Comparison of ENCODE assay signal across 9 cellular contexts in genomic region chr2:232979871-232980461, GRCh38. TPM values are rescaled to one million over a fixed set of nuclear protein-coding genes. Genes with fewer than 3 reads are reported as not detected.
DNase-seq lines count a peak whose midpoint lies in the region; ATAC-seq and TF ChIP-seq lines count a peak whose summit lies in the region.
"Had no signal": no experiment of that assay in that cellular context is flagged by ENCODE, and none has a peak within 500 bp of the region (broad histone marks: within the 10 kb centered on the region; RNA-seq: fewer than 3 reads in every experiment).

No MANE protein-coding gene starts in this region.

- H3K9me3 ChIP-seq in OCI-LY3 (ENCODE audit: insufficient read depth, low read length) (no peaks in the 10 kb centered on the region), heart right ventricle (no peaks in the 10 kb centered on the region)

- no peaks in the 10 kb centered on the region for H3K79me2 ChIP-seq in GM23338 (replicated peaks; ENCODE audit: insufficient read depth)
- no peaks in the 10 kb centered on the region for H3K79me2 ChIP-seq in OCI-LY3 (ENCODE audit: low read length)

- H3F3A ChIP-seq in GM23338 (replicated peaks; ENCODE audit: low read depth) = no peaks in the 10 kb centered on the region

- DNase-seq in GM23338 (ENCODE audit: low spot score) (no peak), epithelial cell of esophagus (ENCODE audit: low read depth) (peak; percentile 77), posterior vena cava (ENCODE audit: low spot score) (peak; percentile 46), glutamatergic neuron (no peak), NCI-H1048 (lab: John Stamatoyannopoulos, UW) (no peak), NCI-H1092 treated with DMSO at 0.1 percent for 48 hours (lab: John Stamatoyannopoulos, UW) (no peak), heart right ventricle (no peak)

- no peak overlapping the region for H3K27ac Mint-ChIP-seq in GM23338
- H3K27ac Mint-ChIP-seq in glutamatergic neuron (ENCODE audit: unreplicated experiment) = no peak overlapping the region

- H3K9me3 Mint-ChIP-seq in GM23338 = no peaks in the 10 kb centered on the region
- peaks cover 3% of the 10 kb centered on the region for H3K9me3 Mint-ChIP-seq in glutamatergic neuron (ENCODE audit: unreplicated experiment)

- H3K27me3 Mint-ChIP-seq in GM23338 (ENCODE audit: insufficient read depth, low read depth, poor library complexity) (peaks cover 8% of the 10 kb centered on the region), glutamatergic neuron (ENCODE audit: unreplicated experiment) (peaks cover 3% of the 10 kb centered on the region)

- H4K20me1 ChIP-seq in GM23338 (replicated peaks; ENCODE audit: insufficient read depth) (no peaks in the 10 kb centered on the region), OCI-LY3 (ENCODE audit: insufficient read depth, low read length) (no peaks in the 10 kb centered on the region)

- H3K4me3 ChIP-seq in GM23338 (no peak overlapping the region), OCI-LY3 (ENCODE audit: low read length) (peak overlapping the region; percentile 40), epithelial cell of esophagus (ENCODE audit: low read length) (no peak overlapping the region), heart right ventricle (no peak overlapping the region)

- H3K36me3 Mint-ChIP-seq in GM23338 (ENCODE audit: low read depth) (no peaks in the 10 kb centered on the region), glutamatergic neuron (ENCODE audit: unreplicated experiment) (no peaks in the 10 kb centered on the region)

- H3K27me3 ChIP-seq in GM23338 (ENCODE audit: insufficient read depth) (no peaks in the 10 kb centered on the region), OCI-LY3 (ENCODE audit: low read depth, low read length) (no peaks in the 10 kb centered on the region), heart right ventricle (peaks cover 0 to 63% (median 23%) of the 10 kb centered on the region in 7 donors)

- ATAC-seq in GM23338 = no peak
- ATAC-seq in heart right ventricle = no peak
- ATAC-seq: Right ventricle myocardium inferior had no signal

- TF ChIP-seq CTCF in GM23338 (conservative IDR thresholded peaks at IDR 0.05; ENCODE audit: low read depth in 2 of 2) = peak in 1 of 2 experiments; percentile 32; a peak in 2 of 4 replicates
- TF ChIP-seq CTCF in OCI-LY3 (IDR thresholded peaks at IDR 0.05; ENCODE audit: low read depth, low read length) = peak; percentile 25; the same call in 1 of the 2 replicates
- TF ChIP-seq CTCF in epithelial cell of esophagus (IDR thresholded peaks at IDR 0.05; ENCODE audit: insufficient read depth, low read depth, low read length, missing control alignments) = no peak
- no peak for TF ChIP-seq CTCF in glutamatergic neuron (IDR thresholded peaks at IDR 0.05; ENCODE audit: partially characterized antibody, unreplicated experiment)
- TF ChIP-seq CTCF in heart right ventricle (IDR thresholded peaks at IDR 0.05) = no peak

- H3K4me1 Mint-ChIP-seq in GM23338 = peaks cover 28% of the 10 kb centered on the region
- no peaks in the 10 kb centered on the region for H3K4me1 Mint-ChIP-seq in glutamatergic neuron (ENCODE audit: low read depth, unreplicated experiment)

- 66 to 71% methylated on average over 7 of the region's 7 CpGs for WGBS in heart right ventricle, 2 donors

- H3K4me3 Mint-ChIP-seq in GM23338 = no peak overlapping the region
- H3K4me3 Mint-ChIP-seq in glutamatergic neuron (ENCODE audit: unreplicated experiment) = no peak overlapping the region

- no peaks in the 10 kb centered on the region for H3K9me2 ChIP-seq in GM23338 (ENCODE audit: insufficient read depth)

- intact Hi-C loops in posterior vena cava (cut with DNase I) (no loop called here), heart right ventricle (cut with DNase I) (no loop called here)

- peak overlapping the region; percentile 29; the same call in 1 of the 2 replicates for H3K9ac ChIP-seq in OCI-LY3 (ENCODE audit: low read length)

- H3K36me3 ChIP-seq in GM23338 (ENCODE audit: insufficient read depth) = no peaks in the 10 kb centered on the region
- H3K36me3 ChIP-seq in OCI-LY3 (replicated peaks; ENCODE audit: low read depth, low read length) = no peaks in the 10 kb centered on the region
- no peaks in the 10 kb centered on the region for H3K36me3 ChIP-seq in heart right ventricle

- H3K4me2 ChIP-seq in GM23338 (no peak overlapping the region), OCI-LY3 (ENCODE audit: low read length) (peak overlapping the region; percentile 61)

- H3K27ac ChIP-seq in GM23338 (ENCODE audit: low read depth) (no peak overlapping the region), OCI-LY3 (ENCODE audit: low read length) (peak overlapping the region; percentile 42), heart right ventricle (no peak overlapping the region)

- H2AFZ ChIP-seq in GM23338 = peak overlapping the region; percentile 52
- H2AFZ ChIP-seq in OCI-LY3 (ENCODE audit: low read depth, low read length) = peak overlapping the region; percentile 56

- H3K4me1 ChIP-seq in GM23338 (ENCODE audit: insufficient read depth) = peaks cover 11% of the 10 kb centered on the region
- H3K4me1 ChIP-seq in OCI-LY3 (ENCODE audit: low read length) = peaks cover 57% of the 10 kb centered on the region
- no peaks in the 10 kb centered on the region for H3K4me1 ChIP-seq in heart right ventricle

TF ChIP-seq in GM23338, 12 proteins besides CTCF, POLR2A, EP300 and RAD21:
- no peak for TF ChIP-seq CREB1 (CRISPR knock-in tag; IDR thresholded peaks at IDR 0.05; ENCODE audit: low read depth)

RNA-seq across cellular contexts. Expression of gene NGEF, which starts 33.1 kb away (rescaled TPM):
- total RNA-seq in GM23338 (2014; rRNA removed; shearing (Covaris generic)) = 4.2 and 5.4 TPM in 2 replicates
- polyA plus RNA-seq in GM23338 (2016; fragmentation: Nextera tagmentation; extraction: Ambion mirVana) = 1.8 and 1.9 TPM in 2 replicates
- 1 to 10 TPM in 1 of 2 donors, under 1 TPM in 1; 0.88 to 5.3 TPM for total RNA-seq in posterior vena cava
- 7.2 TPM for total RNA-seq in glutamatergic neuron (ENCODE audit: unreplicated experiment)
- total RNA-seq in heart right ventricle = under 1 TPM in 7 of 10 donors, not detected in 3; 0.27 to 0.75 (median 0.62) TPM
- polyA plus RNA-seq in heart right ventricle = under 1 TPM; 0.42 to 0.44 TPM

RNA-seq across cellular contexts. Expression of gene NEU2, which starts 52.5 kb away (rescaled TPM):
- total RNA-seq in GM23338 (2014; rRNA removed; shearing (Covaris generic)) = not detected in 2 replicates
- polyA plus RNA-seq in GM23338 (2016; fragmentation: Nextera tagmentation; extraction: Ambion mirVana) = not detected in 2 replicates
- total RNA-seq in posterior vena cava = not detected
- not detected for total RNA-seq in glutamatergic neuron (ENCODE audit: unreplicated experiment)
- total RNA-seq in heart right ventricle = not detected
- polyA plus RNA-seq in heart right ventricle = not detected
- total RNA-seq: Right ventricle myocardium inferior had no signal

Comparison
In these comparisons a context has a peak if more than half of its experiments do, and no peak if none do; other contexts are left out.
1. DNase-seq: peak in epithelial cell of esophagus (single experiment) and posterior vena cava (single experiment); none in GM23338 (single experiment), glutamatergic neuron (single experiment), NCI-H1048 (single experiment), NCI-H1092 treated with DMSO at 0.1 percent for 48 hours (single experiment) and heart right ventricle (0 of 2).